In genomic region chr7:7799138-7799537, GRCh38 we compare ENCODE assay signal across 16 cellular contexts.
DNase-seq lines count a peak whose midpoint lies in the region; ATAC-seq and TF ChIP-seq lines count a peak whose summit lies in the region.
"Had no signal": no experiment of that assay in that cellular context is flagged by ENCODE, and none has a peak within 500 bp of the region (broad histone marks: within the 10 kb centered on the region; RNA-seq: fewer than 3 reads in every experiment).

No MANE protein-coding gene starts in this region.

- H3K27ac ChIP-seq in IMR-90 (ENCODE audit: insufficient read depth, low read length), result no peak overlapping the region
- no peak overlapping the region for H3K27ac ChIP-seq in liver (ENCODE audit: low read depth in 1 of 2, low read length in 2 of 2)
- H3K27ac ChIP-seq in neural progenitor cell, result no peak overlapping the region
- H3K27ac ChIP-seq: prostate gland, stomach had no signal

- no peak overlapping the region for H3K4me3 Mint-ChIP-seq in neural progenitor cell
- H3K4me3 Mint-ChIP-seq: CD8-positive, alpha-beta T cell; IgD-negative memory B cell; memory B cell had no signal

- H3K4me3 ChIP-seq in IMR-90 (ENCODE audit: insufficient read depth, low read depth, low read length), result no peak overlapping the region
- H3K4me3 ChIP-seq in liver (ENCODE audit: low read depth in 1 of 3, low read length in 3 of 3), result no peak overlapping the region
- H3K4me3 ChIP-seq in neural progenitor cell, result no peak overlapping the region
- H3K4me3 ChIP-seq: prostate gland, stomach had no signal

- no peak for TF ChIP-seq POLR2A in IMR-90 (IDR thresholded peaks at IDR 0.05; ENCODE audit: low read depth, low read length)

- no peak overlapping the region for H3K4ac ChIP-seq in IMR-90 (ENCODE audit: low read depth, low read length)

- no peak overlapping the region for H2BK120ac ChIP-seq in IMR-90 (ENCODE audit: low read depth, low read length)

- DNase-seq in DMS 273 (lab: John Stamatoyannopoulos, UW; ENCODE audit: unreplicated experiment) (peak; percentile 55), IMR-90 (peak; percentile 61), foreskin melanocyte (no peak), OCI-M2 (lab: John Stamatoyannopoulos, UW; ENCODE audit: unreplicated experiment) (no peak), middle frontal gyrus (ENCODE audit: extremely low spot score, low spot score) (no peak), neural progenitor cell (ENCODE audit: low spot score) (no peak)
- DNase-seq: activated T-cell treated with anti-CD3 and anti-CD28 coated beads for 4 hours; CD8-positive, alpha-beta T cell; NCI-H446; stimulated activated CD4-positive, alpha-beta T cell treated with anti-CD3 and anti-CD28 coated beads, Interleukin-4, amount 100 ng/mL, for 1 hour; stomach had no signal

- H3K79me1 ChIP-seq in IMR-90 (ENCODE audit: low read depth in 1 of 2, low read length in 2 of 2), result no peaks in the 10 kb centered on the region

- peaks cover 9% of the 10 kb centered on the region for H3K36me3 Mint-ChIP-seq in neural progenitor cell

- no peaks in the 10 kb centered on the region for H3F3A ChIP-seq in neural progenitor cell (ENCODE audit: low read depth)

- H3K56ac ChIP-seq in IMR-90 (ENCODE audit: extremely low read depth, insufficient read depth, low read length), result no peak overlapping the region

- H4K8ac ChIP-seq in IMR-90 (ENCODE audit: low read depth in 2 of 2, low read length in 2 of 2), result no peak overlapping the region

- intact Hi-C loops in IMR-90 (cut with micrococcal nuclease), result no loop called here

- H3K36me3 ChIP-seq in IMR-90 (ENCODE audit: control insufficient read depth, insufficient read depth, low read length), result peaks cover 1% of the 10 kb centered on the region; the same call in 1 of the 2 replicates
- H3K36me3 ChIP-seq in liver (ENCODE audit: control insufficient read depth in 4 of 4, insufficient read depth in 3 of 4, low read depth in 1 of 4, low read length in 3 of 4), result no peaks in the 10 kb centered on the region
- H3K36me3 ChIP-seq in neural progenitor cell, result no peaks in the 10 kb centered on the region
- H3K36me3 ChIP-seq: prostate gland had no signal

- H3K4me1 Mint-ChIP-seq in neural progenitor cell, result peaks cover 4% of the 10 kb centered on the region

- H4K20me1 ChIP-seq in IMR-90 (ENCODE audit: insufficient read depth, low read length), result no peaks in the 10 kb centered on the region
- H4K20me1 ChIP-seq in neural progenitor cell (ENCODE audit: low read depth), result no peaks in the 10 kb centered on the region

- H3K18ac ChIP-seq in IMR-90 (ENCODE audit: low read depth, low read length), result no peak overlapping the region

- 0% methylated on average over 1 of the region's 4 CpGs; no CpG with 5 or more reads in 1 of the 2 experiments for WGBS in IMR-90 (ENCODE audit: extremely low coverage in 2 of 2, insufficient read length in 1 of 2), 2 experiments
- 66% methylated on average over 4 of the region's 4 CpGs for WGBS in liver

- in situ Hi-C loops in IMR-90 (cut with MboI; ENCODE audit: low sequenced_read_pairs), result no loop called here

- peaks cover 3% of the 10 kb centered on the region for H3K9me3 Mint-ChIP-seq in neural progenitor cell
- H3K9me3 Mint-ChIP-seq: CD8-positive, alpha-beta T cell; memory B cell had no signal

- no peak for TF ChIP-seq RAD21 in IMR-90 (IDR thresholded peaks at IDR 0.05; ENCODE audit: low read length)
- no peak for TF ChIP-seq RAD21 in liver (IDR thresholded peaks at IDR 0.05)

- no peaks in the 10 kb centered on the region for H3K27me3 Mint-ChIP-seq in neural progenitor cell (ENCODE audit: insufficient read depth, low read depth)
- H3K27me3 Mint-ChIP-seq: IgD-negative memory B cell, memory B cell had no signal

- H3K9me3 ChIP-seq in IMR-90 (ENCODE audit: control insufficient read depth, insufficient read depth, low read length), result no peaks in the 10 kb centered on the region
- H3K9me3 ChIP-seq in liver (ENCODE audit: control insufficient read depth in 4 of 4, low read length in 3 of 4), result no peaks in the 10 kb centered on the region
- no peaks in the 10 kb centered on the region for H3K9me3 ChIP-seq in neural progenitor cell (ENCODE audit: low read depth)
- H3K9me3 ChIP-seq: prostate gland, stomach had no signal

- H2BK20ac ChIP-seq in IMR-90 (ENCODE audit: low read depth, low read length), result no peak overlapping the region

- dilution Hi-C loops in IMR-90 (cut with HindIII; ENCODE audit: low sequenced_read_pairs, unreplicated experiment), result no loop called here

- no peak overlapping the region for H2BK5ac ChIP-seq in IMR-90 (ENCODE audit: low read depth, low read length, poor library complexity, severe bottlenecking)

- H2AFZ ChIP-seq in IMR-90 (replicated peaks; ENCODE audit: low read length, poor library complexity), result no peak overlapping the region
- no peak overlapping the region for H2AFZ ChIP-seq in neural progenitor cell (replicated peaks)

- TF ChIP-seq CTCF in IMR-90 (conservative IDR thresholded peaks at IDR 0.05; ENCODE audit: low read depth, low read length), result no peak
- TF ChIP-seq CTCF in liver (IDR thresholded peaks at IDR 0.05; ENCODE audit: low read depth, low read length, missing input control), result no peak
- no peak for TF ChIP-seq CTCF in neural progenitor cell (IDR thresholded peaks at IDR 0.05)

- H2AK9ac ChIP-seq in IMR-90 (replicated peaks; ENCODE audit: low read depth, low read length, poor library complexity), result no peak overlapping the region

- H3K4me1 ChIP-seq in IMR-90 (ENCODE audit: control insufficient read depth, insufficient read depth, low read length), result peaks cover 7% of the 10 kb centered on the region
- H3K4me1 ChIP-seq in liver (ENCODE audit: control insufficient read depth in 4 of 4, insufficient read depth in 4 of 4, low read length in 3 of 4), result peaks cover 0 to 3% (median 0%) of the 10 kb centered on the region in 4 donors
- peaks cover 3% of the 10 kb centered on the region for H3K4me1 ChIP-seq in neural progenitor cell

- no peak overlapping the region for H4K91ac ChIP-seq in IMR-90 (ENCODE audit: insufficient read depth, low read depth, low read length)

- H3K14ac ChIP-seq in IMR-90 (replicated peaks; ENCODE audit: low read depth, low read length), result no peak overlapping the region

- no peak overlapping the region for H2BK15ac ChIP-seq in IMR-90 (ENCODE audit: low read depth, low read length)

- H3K27me3 ChIP-seq in IMR-90 (ENCODE audit: control insufficient read depth, insufficient read depth, low read length) (no peaks in the 10 kb centered on the region), liver (ENCODE audit: control insufficient read depth in 4 of 4, insufficient read depth in 4 of 4, low read length in 3 of 4) (no peaks in the 10 kb centered on the region), neural progenitor cell (no peaks in the 10 kb centered on the region)
- H3K27me3 ChIP-seq: stomach had no signal

- POLR2A ChIA-PET in IMR-90 (lab: Charles Lee; ENCODE audit: unreplicated experiment), result no interaction called here

- peak overlapping the region; percentile 36; the same call in 1 of the 2 replicates for H3K4me2 ChIP-seq in IMR-90 (ENCODE audit: low read depth, low read length)
- no peak overlapping the region for H3K4me2 ChIP-seq in neural progenitor cell

- no TSS peak for BruUV-seq in IMR-90 (replicated peaks; lab: Mats Ljungman, UMichigan)

- CTCF ChIA-PET in IMR-90 (lab: Yijun Ruan, JAX), result interaction anchor here (0.6 kb wide), 1 partner anchor 15 kb away, joined by 4 read pairs; no protein-coding TSS in a partner anchor

- no peaks in the 10 kb centered on the region for H3K79me2 ChIP-seq in neural progenitor cell (ENCODE audit: low read depth)

- H2AK5ac ChIP-seq in IMR-90 (ENCODE audit: low read depth, low read length), result no peak overlapping the region

- H3K23ac ChIP-seq in IMR-90 (ENCODE audit: low read depth, low read length), result no peak overlapping the region

- H3K9ac ChIP-seq in IMR-90 (ENCODE audit: low read depth, low read length), result no peak overlapping the region
- H3K9ac ChIP-seq in liver (ENCODE audit: low read depth in 1 of 2, low read length in 2 of 2), result no peak overlapping the region
- H3K9ac ChIP-seq in neural progenitor cell, result no peak overlapping the region

- ATAC-seq in IMR-90 (ENCODE audit: low read depth), result peak; percentile 19; the same call in 1 of the 2 replicates
- no peak; the same call in 2 of the 3 replicates for ATAC-seq in SK-N-SH treated with all-trans-retinoic acid at 6 μM for 48 hours
- ATAC-seq: CD8-positive, alpha-beta T cell had no signal

- H4K5ac ChIP-seq in IMR-90 (ENCODE audit: low read depth, low read length), result no peak overlapping the region

- H3K9me1 ChIP-seq in IMR-90 (ENCODE audit: insufficient read depth, low read length), result peaks cover 7% of the 10 kb centered on the region

- no peak overlapping the region for H3K27ac Mint-ChIP-seq in neural progenitor cell
- H3K27ac Mint-ChIP-seq: CD8-positive, alpha-beta T cell; memory B cell had no signal

TF ChIP-seq in IMR-90, 13 proteins besides CTCF, POLR2A, EP300 and RAD21 (continues in another document):
- TF ChIP-seq SMC3 (IDR thresholded peaks at IDR 0.05; ENCODE audit: low read depth, low read length) (no peak), MAZ (IDR thresholded peaks at IDR 0.05; ENCODE audit: borderline replicate concordance, low read depth, low read length) (no peak), NFE2L2 (IDR thresholded peaks at IDR 0.05; ENCODE audit: low read depth, low read length) (peak; percentile 60; the same call in 1 of the 2 replicates), MAFK (IDR thresholded peaks at IDR 0.05; ENCODE audit: low read depth, low read length) (no peak)

TF ChIP-seq in SK-N-SH treated with all-trans-retinoic acid at 6 μM for 48 hours, 23 proteins besides CTCF, POLR2A, EP300 and RAD21 (continues in another document):
- TF ChIP-seq ZNF70 (CRISPR knock-in tag; IDR thresholded peaks at IDR 0.05), result no peak

TF ChIP-seq in liver, 16 proteins besides CTCF, POLR2A, EP300 and RAD21 (continues in another document):
- peak in 1 of 2 donors; percentile 65 for TF ChIP-seq JUND (IDR thresholded peaks at IDR 0.05)
- no peak for TF ChIP-seq HNF4G (IDR thresholded peaks at IDR 0.05)
- no peak for TF ChIP-seq GABPA (IDR thresholded peaks at IDR 0.05 in 1 of 2, conservative IDR thresholded peaks at IDR 0.05 in 1 of 2)
- peak; percentile 50 for TF ChIP-seq FOXA2 (IDR thresholded peaks at IDR 0.05)

Comparison
In these comparisons a context has a peak if more than half of its experiments do, and no peak if none do; other contexts are left out.
1. DNase-seq: peak in DMS 273 (single experiment) and IMR-90 (single experiment); none in foreskin melanocyte (single experiment), OCI-M2 (single experiment), middle frontal gyrus (single experiment) and neural progenitor cell (single experiment).